In the genomic region with DNA sequence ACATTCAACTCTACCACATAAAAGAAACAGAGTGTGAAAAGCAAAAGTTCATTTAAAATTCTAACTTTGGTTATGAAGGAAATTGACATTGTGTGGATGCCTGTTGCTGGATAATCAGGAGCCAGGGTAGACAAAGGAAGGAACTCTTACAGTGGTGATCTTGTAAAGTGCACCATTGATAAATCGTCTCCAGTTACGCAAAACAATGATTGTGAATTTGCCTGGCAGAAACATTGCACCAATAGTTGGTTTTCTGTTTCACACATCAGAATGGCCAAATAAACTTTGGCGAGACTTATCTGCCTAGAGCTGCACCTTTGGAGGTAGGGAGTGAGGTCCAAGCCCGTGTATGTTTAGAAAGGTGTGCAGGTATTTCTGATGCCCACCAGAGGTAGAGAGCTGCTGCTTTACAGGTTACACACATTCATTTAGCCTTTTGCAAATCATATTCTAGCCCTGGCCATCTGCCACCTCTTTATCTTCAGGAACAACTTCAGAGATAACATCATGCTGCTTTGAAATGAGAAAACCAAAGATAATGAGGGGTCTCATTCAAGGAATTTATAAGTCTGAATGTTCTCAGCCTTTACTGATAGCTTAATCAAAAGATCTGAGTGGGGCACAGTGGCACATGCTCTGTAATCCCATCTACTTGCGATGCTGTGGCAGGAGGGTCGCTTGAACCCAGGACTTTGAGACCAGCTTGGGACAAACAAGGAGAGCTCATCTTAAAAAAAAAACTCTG, we compare ENCODE assay signal across 2 cellular contexts.
TF ChIP-seq lines count a peak whose summit lies in the region.

No MANE protein-coding gene starts in this region.

TF ChIP-seq in HEK293, 187 proteins besides CTCF, POLR2A, EP300 and RAD21:
- no peak for TF ChIP-seq ZNF169 (tag by site-specific recombination; IDR thresholded peaks at IDR 0.05)
- TF ChIP-seq, protein P1, sequence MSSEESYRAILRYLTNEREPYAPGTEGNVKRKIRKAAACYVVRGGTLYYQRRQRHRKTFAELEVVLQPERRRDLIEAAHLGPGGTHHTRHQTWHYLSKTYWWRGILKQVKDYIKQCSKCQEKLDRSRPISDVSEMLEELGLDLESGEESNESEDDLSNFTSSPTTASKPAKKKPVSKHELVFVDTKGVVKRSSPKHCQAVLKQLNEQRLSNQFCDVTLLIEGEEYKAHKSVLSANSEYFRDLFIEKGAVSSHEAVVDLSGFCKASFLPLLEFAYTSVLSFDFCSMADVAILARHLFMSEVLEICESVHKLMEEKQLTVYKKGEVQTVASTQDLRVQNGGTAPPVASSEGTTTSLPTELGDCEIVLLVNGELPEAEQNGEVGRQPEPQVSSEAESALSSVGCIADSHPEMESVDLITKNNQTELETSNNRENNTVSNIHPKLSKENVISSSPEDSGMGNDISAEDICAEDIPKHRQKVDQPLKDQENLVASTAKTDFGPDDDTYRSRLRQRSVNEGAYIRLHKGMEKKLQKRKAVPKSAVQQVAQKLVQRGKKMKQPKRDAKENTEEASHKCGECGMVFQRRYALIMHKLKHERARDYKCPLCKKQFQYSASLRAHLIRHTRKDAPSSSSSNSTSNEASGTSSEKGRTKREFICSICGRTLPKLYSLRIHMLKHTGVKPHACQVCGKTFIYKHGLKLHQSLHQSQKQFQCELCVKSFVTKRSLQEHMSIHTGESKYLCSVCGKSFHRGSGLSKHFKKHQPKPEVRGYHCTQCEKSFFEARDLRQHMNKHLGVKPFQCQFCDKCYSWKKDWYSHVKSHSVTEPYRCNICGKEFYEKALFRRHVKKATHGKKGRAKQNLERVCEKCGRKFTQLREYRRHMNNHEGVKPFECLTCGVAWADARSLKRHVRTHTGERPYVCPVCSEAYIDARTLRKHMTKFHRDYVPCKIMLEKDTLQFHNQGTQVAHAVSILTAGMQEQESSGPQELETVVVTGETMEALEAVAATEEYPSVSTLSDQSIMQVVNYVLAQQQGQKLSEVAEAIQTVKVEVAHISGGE (tag by site-specific recombination; conservative IDR thresholded peaks at IDR 0.05; ENCODE audit: low read depth) = peak; percentile 28; the same call in 1 of the 2 replicates
- no peak for TF ChIP-seq ZBTB21 (tag by site-specific recombination; IDR thresholded peaks at IDR 0.05)
- no peak for TF ChIP-seq ZNF513 (tag by site-specific recombination; IDR thresholded peaks at IDR 0.05)
- TF ChIP-seq SP3 (tag by site-specific recombination; IDR thresholded peaks at IDR 0.05) = no peak
- TF ChIP-seq FEZF1 (tag by site-specific recombination; IDR thresholded peaks at IDR 0.05) = peak; percentile 23; the same call in 1 of the 2 replicates
- TF ChIP-seq EGR2 (tag by site-specific recombination; IDR thresholded peaks at IDR 0.05; ENCODE audit: low read depth) = no peak
- TF ChIP-seq ZNF843 (tag by site-specific recombination; IDR thresholded peaks at IDR 0.05) = no peak
- no peak for TF ChIP-seq ZNF626 (tag by site-specific recombination; IDR thresholded peaks at IDR 0.05)
- no peak for TF ChIP-seq ZNF2 (tag by site-specific recombination; IDR thresholded peaks at IDR 0.05)
- TF ChIP-seq ZNF596 (tag by site-specific recombination; IDR thresholded peaks at IDR 0.05) = no peak
- TF ChIP-seq KLF1 (tag by site-specific recombination; IDR thresholded peaks at IDR 0.05) = no peak
- TF ChIP-seq ZNF274 (IDR thresholded peaks at IDR 0.05; ENCODE audit: low read length) = no peak
- no peak for TF ChIP-seq ZNF274 (tag by site-specific recombination; IDR thresholded peaks at IDR 0.05; ENCODE audit: borderline replicate concordance)
- no peak for TF ChIP-seq ZNF830 (tag by site-specific recombination; IDR thresholded peaks at IDR 0.05; ENCODE audit: low read depth)
- TF ChIP-seq ZNF366 (tag by site-specific recombination; conservative IDR thresholded peaks at IDR 0.05) = 0 out of 2 replicates have a peak, but pooled peaks have one; percentile 17
- no peak for TF ChIP-seq ZNF621 (tag by site-specific recombination; IDR thresholded peaks at IDR 0.05)

TF ChIP-seq in GM12878, 131 proteins besides CTCF, POLR2A, EP300 and RAD21:
- TF ChIP-seq SREBF2 (IDR thresholded peaks at IDR 0.05; ENCODE audit: low read length) (no peak), RUNX3 (IDR thresholded peaks at IDR 0.05; ENCODE audit: low read length) (peak; percentile 8; the same call in 1 of the 2 replicates), FOXM1 (IDR thresholded peaks at IDR 0.05; ENCODE audit: low read depth, low read length) (no peak)
